Comparison of ENCODE assay signal across 23 cellular contexts in the genomic region with DNA sequence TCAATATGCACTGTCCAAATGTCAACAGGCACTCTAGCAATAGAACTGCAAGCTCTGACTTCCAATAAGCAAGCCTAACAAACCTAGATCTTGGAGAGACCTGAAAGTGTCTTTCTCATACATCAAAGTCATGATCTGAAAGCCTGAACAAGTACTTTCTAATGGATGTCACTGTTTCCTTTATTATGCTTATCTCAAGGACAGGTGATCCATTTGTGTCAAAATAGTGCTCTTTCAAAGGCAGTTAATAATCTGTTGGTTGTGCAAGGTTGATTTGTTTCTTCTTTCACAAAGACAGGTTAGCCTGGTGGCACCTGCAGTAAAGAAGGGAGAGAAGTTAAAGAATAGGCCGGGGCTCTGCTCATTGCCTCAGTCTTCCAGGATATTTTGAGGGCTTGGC.
"Had no signal": no experiment of that assay in that cellular context is flagged by ENCODE, and none has a peak within 500 bp of the region (broad histone marks: within the 10 kb centered on the region; RNA-seq: fewer than 3 reads in every experiment).

No MANE protein-coding gene starts in this region.

- DNase-seq: activated CD4-positive, alpha-beta memory T cell treated with anti-CD3 and anti-CD28 coated beads, Interleukin-2, amount 10 ng/mL, durations not matched to agents 7 days and 5 days; activated CD4-positive, alpha-beta T cell treated with anti-CD3 and anti-CD28 coated beads for 36 hours; activated CD4-positive, alpha-beta T cell treated with anti-CD3 and anti-CD28 coated beads, Interleukin-2, amount 50 U/mL, for 1 hour; activated gamma-delta T cell; activated naive CD4-positive, alpha-beta T cell treated with anti-CD3 and anti-CD28 coated beads, Interleukin-2, amount 10 ng/mL, durations not matched to agents 7 days and 5 days; activated naive CD8-positive, alpha-beta T cell treated with anti-CD3 and anti-CD28 coated beads for 36 hours; activated T-cell treated with anti-CD3 and anti-CD28 coated beads for 4 hours; activated T-cell treated with anti-CD3 and anti-CD28 coated beads, Interleukin-2, amount 50 U/mL, for 48 hours; brain microvascular endothelial cell; MM.1S; NCI-H1105; NCI-H2081 treated with DMSO at 0.1 percent for 48 hours; NCI-H2171 treated with DMSO at 0.1 percent for 48 hours; NCI-H345; NCI-H510A; NCI-H526 treated with DMSO at 0.1 percent for 48 hours; NK-92 treated with Interleukin-12 subunit alpha and Interleukin-12 subunit beta, amount 100 ng/mL, for 24 hours; OCI-M1; RPMI8226; T-cell; WERI-Rb-1 had no signal

- H3K36me3 ChIP-seq: brain microvascular endothelial cell, cardiac muscle cell, WERI-Rb-1 had no signal

- H3K27ac ChIP-seq: brain microvascular endothelial cell, cardiac muscle cell, SK-N-MC, WERI-Rb-1 had no signal

- H3K27me3 ChIP-seq: brain microvascular endothelial cell had no signal

- H3K4me3 ChIP-seq: cardiac muscle cell, SK-N-MC had no signal
